Comparison of ENCODE assay signal across 8 cellular contexts in the genomic region with DNA sequence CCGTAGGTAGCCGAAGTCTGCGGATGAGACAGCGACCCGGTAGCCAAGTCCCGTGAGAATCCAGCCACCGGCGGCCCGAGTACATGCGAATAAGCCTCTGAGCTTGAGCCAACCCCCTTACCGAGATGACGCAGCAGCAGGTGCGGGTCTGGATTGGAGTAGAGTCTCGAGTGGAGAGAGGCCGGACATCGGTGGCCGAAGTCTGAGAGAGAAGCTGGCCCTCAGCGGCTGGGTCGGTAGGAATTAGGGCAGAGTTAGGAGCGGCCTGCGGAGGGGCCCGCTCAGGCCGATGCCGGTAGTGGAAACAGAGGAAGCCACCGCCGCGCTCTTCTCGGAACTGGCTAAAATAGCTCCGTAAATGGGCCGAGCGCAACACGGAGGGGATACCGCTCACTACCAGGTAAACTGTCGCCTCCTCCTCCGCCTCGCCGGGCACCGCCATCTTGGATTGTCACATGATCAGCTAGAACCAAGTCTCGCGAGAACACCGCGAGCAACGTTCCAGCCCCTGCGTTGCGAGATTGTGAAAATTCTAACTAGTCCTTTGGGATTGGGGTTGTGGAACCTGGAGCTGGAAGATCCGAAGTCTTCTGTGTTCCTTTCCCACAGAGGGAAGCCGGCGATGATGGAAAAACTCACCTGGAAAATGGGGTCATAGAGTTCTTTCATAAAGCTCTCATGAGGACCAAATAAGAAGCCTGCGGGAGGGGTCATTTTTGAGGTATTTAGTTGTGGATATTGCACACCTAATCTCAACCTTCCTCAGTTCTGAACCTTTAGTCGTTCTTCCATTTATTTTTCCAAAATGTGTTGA. TPM values are rescaled to one million over a fixed set of nuclear protein-coding genes. Genes with fewer than 3 reads are reported as not detected.
DNase-seq lines count a peak whose midpoint lies in the region; ATAC-seq and TF ChIP-seq lines count a peak whose summit lies in the region.

A gene with protein sequence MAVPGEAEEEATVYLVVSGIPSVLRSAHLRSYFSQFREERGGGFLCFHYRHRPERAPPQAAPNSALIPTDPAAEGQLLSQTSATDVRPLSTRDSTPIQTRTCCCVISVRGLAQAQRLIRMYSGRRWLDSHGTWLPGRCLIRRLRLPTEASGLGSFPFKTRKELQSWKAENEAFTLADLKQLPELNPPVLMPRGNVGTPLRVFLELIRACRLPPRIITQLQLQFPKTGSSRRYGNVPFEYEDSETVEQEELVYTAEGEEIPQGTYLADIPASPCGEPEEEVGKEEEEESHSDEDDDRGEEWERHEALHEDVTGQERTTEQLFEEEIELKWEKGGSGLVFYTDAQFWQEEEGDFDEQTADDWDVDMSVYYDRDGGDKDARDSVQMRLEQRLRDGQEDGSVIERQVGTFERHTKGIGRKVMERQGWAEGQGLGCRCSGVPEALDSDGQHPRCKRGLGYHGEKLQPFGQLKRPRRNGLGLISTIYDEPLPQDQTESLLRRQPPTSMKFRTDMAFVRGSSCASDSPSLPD (minus strand): TSS at position 467 of the 814 bp plus-strand sequence. CDS start 25 bp downstream, at position 442.

- peaks cover 7% of the 10 kb centered on the region for H3K4me1 ChIP-seq in A673 (ENCODE audit: insufficient read depth, low read length, poor library complexity, severe bottlenecking)

- peak within 1 kb of the TSS; percentile 78 for H3K4me3 ChIP-seq in A673 (ENCODE audit: low read depth, low read length, poor library complexity, severe bottlenecking)

- ATAC-seq in GM18868 (IDR thresholded peaks at IDR 0.05; ENCODE audit: unreplicated experiment) (peak; percentile 63), HG03558 (IDR thresholded peaks at IDR 0.05; ENCODE audit: extremely low read depth, unreplicated experiment) (peak; percentile 58), left lobe of liver (peak; percentile 84)

- CTCF ChIA-PET in A673 (lab: Charles Lee) = no interaction called here

- H3K9me3 ChIP-seq in A673 (ENCODE audit: low read depth, low read length, poor library complexity, severe bottlenecking) = no peaks in the 10 kb centered on the region

- intact Hi-C loops in A673 (cut with micrococcal nuclease; ENCODE audit: unreplicated experiment) = no loop called here

- TSS peak; percentile 75 for BruUV-seq in A673 (replicated peaks; lab: Mats Ljungman, UMichigan)

- peak within 1 kb of the TSS; percentile 73 for H3K27ac ChIP-seq in A673 (ENCODE audit: low read depth, low read length, poor library complexity, severe bottlenecking)

- no peak for TF ChIP-seq CTCF in A673 (conservative IDR thresholded peaks at IDR 0.05; ENCODE audit: low read depth, low read length)

- POLR2A ChIA-PET in A673 (lab: Charles Lee; ENCODE audit: low non-redundant PET) = interaction anchor here (0.6 to 1.1 kb wide), 2 partner anchors 10 to 32 kb away, joined by 8 to 12 read pairs; a partner anchor contains a TSS

- no peaks in the 10 kb centered on the region for H3K27me3 ChIP-seq in A673 (replicated peaks; ENCODE audit: insufficient read depth, low read depth, low read length, poor library complexity)

- peaks cover 3% of the 10 kb centered on the region for H3K36me3 ChIP-seq in A673 (ENCODE audit: insufficient read depth, low read length, poor library complexity, severe bottlenecking)

- DNase-seq in A673 (ENCODE audit: low spot score) (peak; percentile 95), NCI-H748 (lab: John Stamatoyannopoulos, UW; ENCODE audit: unreplicated experiment) (peak; percentile 91), dermis microvascular lymphatic vessel endothelial cell (ENCODE audit: low read depth in 2 of 2) (peak; percentile 92 to 93), left lobe of liver (ENCODE audit: low spot score) (peak; percentile 91)
- DNase-seq in activated CD4-positive, alpha-beta T cell treated with anti-CD3 and anti-CD28 coated beads, Interleukin-2, amount 50 U/mL, for 48 hours = peak; percentile 88 to 91
- DNase-seq in stimulated activated CD4-positive, alpha-beta T cell treated with anti-CD3 and anti-CD28 coated beads, Interleukin-1b, Interleukin-23, amount 100 ng/mL, for 48 hours = peak; percentile 89

RNA-seq across cellular contexts. Expression of the gene that starts here (rescaled TPM):
- total RNA-seq in A673 (2021) (17.5 and 19.5 TPM in 2 replicates), dermis microvascular lymphatic vessel endothelial cell (8.2 and 10.1 TPM in 2 replicates), left lobe of liver (7.1 TPM)

Comparison
In these comparisons a context has a peak if more than half of its experiments do, and no peak if none do; other contexts are left out.
1. Peak in every context shown above with its lines: DNase-seq, ATAC-seq, H3K4me3 ChIP-seq and H3K27ac ChIP-seq.